Comparison of ENCODE assay signal across 8 cellular contexts in the genomic region with DNA sequence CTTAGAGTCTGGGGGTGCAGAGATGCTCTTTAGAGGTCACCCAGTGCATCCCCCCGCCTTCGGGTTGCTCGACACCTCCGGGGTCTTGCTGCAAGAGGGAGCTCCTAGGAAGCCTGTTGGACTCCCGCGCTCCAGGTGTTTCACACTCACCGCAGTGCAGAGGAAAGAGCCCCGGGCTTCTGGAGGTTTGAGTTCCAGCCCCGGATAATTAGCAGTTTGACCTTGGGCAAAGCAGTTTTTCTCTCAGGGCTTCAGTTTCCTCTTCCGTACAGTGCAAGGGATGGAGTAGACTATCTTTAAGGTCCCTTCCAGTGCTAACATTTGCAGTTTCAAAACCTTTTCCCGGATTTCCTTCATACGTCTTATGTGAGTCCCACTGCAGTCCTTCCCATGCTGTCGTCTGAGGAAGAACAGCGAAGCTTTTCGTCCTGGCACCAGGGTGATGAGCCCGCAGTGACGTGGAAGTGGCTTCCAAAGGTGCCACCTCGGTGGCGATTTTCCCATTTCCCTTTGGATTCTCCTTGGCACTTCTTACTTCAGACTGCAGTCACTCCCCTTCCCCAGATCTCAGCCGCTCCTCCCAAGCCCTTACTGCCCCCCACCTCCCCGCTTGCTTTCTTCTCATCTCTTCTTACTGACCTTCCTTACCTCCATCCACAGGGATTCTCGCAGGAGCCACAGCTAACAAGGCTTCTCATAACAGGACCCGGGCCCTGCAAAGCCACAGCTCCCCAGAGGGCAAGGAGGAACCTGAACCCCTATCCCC. TPM values are rescaled to one million over a fixed set of nuclear protein-coding genes. Genes with fewer than 3 reads are reported as not detected.
A peak's percentile ranks its signal among the peaks of the same experiment; 100 is the strongest.
DNase-seq lines count a peak whose midpoint lies in the region; ATAC-seq lines count a peak whose summit lies in the region.

No MANE protein-coding gene starts in this region.

- H3K4me1 Mint-ChIP-seq in activated CD8-positive, alpha-beta T cell treated with anti-CD3 and anti-CD28 coated beads, Interleukin-2, amount 10 ng/mL, durations not matched to agents 7 days and 5 days (ENCODE audit: low read depth) = peaks cover 41% of the 10 kb centered on the region
- peaks cover 70% of the 10 kb centered on the region for H3K4me1 Mint-ChIP-seq in stimulated activated memory B cell treated with anti-CD40 and anti-IgM and Interleukin-4, amounts not matched to agents 10 μg/mL and 1 μg/mL and 100 μg/mL, for 72 hours

- CTCF ChIA-PET in activated CD8-positive, alpha-beta T cell treated with anti-CD3 and anti-CD28 coated beads, Interleukin-2, amount 10 ng/mL, durations not matched to agents 7 days and 5 days (lab: Charles Lee) = interaction anchor here (0.6 to 7.5 kb wide), 30 partner anchors 10 to 485 kb away, joined by 3 to 158 read pairs (median 4); partner anchors contain the start of genes CATIP, CTDSP1 and GPBAR1

- peaks cover 3% of the 10 kb centered on the region for H3K4me1 ChIP-seq in iPS-15b (ENCODE audit: control insufficient read depth, insufficient read depth, low read length)

- POLR2A ChIA-PET in activated CD8-positive, alpha-beta T cell treated with anti-CD3 and anti-CD28 coated beads, Interleukin-2, amount 10 ng/mL, durations not matched to agents 7 days and 5 days (lab: Charles Lee) = interaction anchor here (0.7 to 2.9 kb wide), 13 partner anchors 12 to 385 kb away, joined by 3 to 23 read pairs (median 4); partner anchors contain the start of gene ARPC2

- intact Hi-C loops in Right ventricle myocardium superior (cut with DNase I) (loop anchor here (10.0 kb wide), 1 partner anchor 194 kb away; no protein-coding TSS in a partner anchor), left ventricle myocardium superior (cut with micrococcal nuclease) (no loop called here)

- no peaks in the 10 kb centered on the region for H3K27me3 ChIP-seq in iPS-15b (ENCODE audit: control insufficient read depth, insufficient read depth, low read length)

- peak overlapping the region; percentile 96 for H3K4me3 Mint-ChIP-seq in activated CD8-positive, alpha-beta T cell treated with anti-CD3 and anti-CD28 coated beads, Interleukin-2, amount 10 ng/mL, durations not matched to agents 7 days and 5 days
- H3K4me3 Mint-ChIP-seq in stimulated activated memory B cell treated with anti-CD40 and anti-IgM and Interleukin-4, amounts not matched to agents 10 μg/mL and 1 μg/mL and 100 μg/mL, for 72 hours = peak overlapping the region; percentile 90

- DNase-seq in Right ventricle myocardium superior = peak; percentile 42
- DNase-seq in left ventricle myocardium superior = no peak
- no peak for DNase-seq in activated CD8-positive, alpha-beta T cell treated with anti-CD3 and anti-CD28 coated beads, Interleukin-2, amount 10 ng/mL, durations not matched to agents 7 days and 5 days
- no peak for DNase-seq in mucosa of gallbladder (ENCODE audit: low spot score)
- no peak for DNase-seq in GOT3 (lab: John Stamatoyannopoulos, UW)

- no peaks in the 10 kb centered on the region for H3K9me3 Mint-ChIP-seq in activated CD8-positive, alpha-beta T cell treated with anti-CD3 and anti-CD28 coated beads, Interleukin-2, amount 10 ng/mL, durations not matched to agents 7 days and 5 days (ENCODE audit: insufficient read depth)
- H3K9me3 Mint-ChIP-seq in stimulated activated memory B cell treated with anti-CD40 and anti-IgM and Interleukin-4, amounts not matched to agents 10 μg/mL and 1 μg/mL and 100 μg/mL, for 72 hours = no peaks in the 10 kb centered on the region

- H3K9ac ChIP-seq in iPS-15b (ENCODE audit: low read depth, low read length) = peak overlapping the region; percentile 87

- peaks cover 42% of the 10 kb centered on the region for H3K36me3 Mint-ChIP-seq in activated CD8-positive, alpha-beta T cell treated with anti-CD3 and anti-CD28 coated beads, Interleukin-2, amount 10 ng/mL, durations not matched to agents 7 days and 5 days (ENCODE audit: low read depth)
- H3K36me3 Mint-ChIP-seq in stimulated activated memory B cell treated with anti-CD40 and anti-IgM and Interleukin-4, amounts not matched to agents 10 μg/mL and 1 μg/mL and 100 μg/mL, for 72 hours = peaks cover 43% of the 10 kb centered on the region

- peak overlapping the region; percentile 95 for H3K27ac Mint-ChIP-seq in activated CD8-positive, alpha-beta T cell treated with anti-CD3 and anti-CD28 coated beads, Interleukin-2, amount 10 ng/mL, durations not matched to agents 7 days and 5 days
- H3K27ac Mint-ChIP-seq in stimulated activated memory B cell treated with anti-CD40 and anti-IgM and Interleukin-4, amounts not matched to agents 10 μg/mL and 1 μg/mL and 100 μg/mL, for 72 hours = peak overlapping the region; percentile 78

- H3K4me3 ChIP-seq in iPS-15b (ENCODE audit: low read depth, low read length) = peak overlapping the region; percentile 92

- no peaks in the 10 kb centered on the region for H3K9me3 ChIP-seq in iPS-15b (ENCODE audit: control insufficient read depth, insufficient read depth, low read length)

- no peaks in the 10 kb centered on the region for H3K27me3 Mint-ChIP-seq in activated CD8-positive, alpha-beta T cell treated with anti-CD3 and anti-CD28 coated beads, Interleukin-2, amount 10 ng/mL, durations not matched to agents 7 days and 5 days (ENCODE audit: low read depth)
- no peaks in the 10 kb centered on the region for H3K27me3 Mint-ChIP-seq in stimulated activated memory B cell treated with anti-CD40 and anti-IgM and Interleukin-4, amounts not matched to agents 10 μg/mL and 1 μg/mL and 100 μg/mL, for 72 hours

- ATAC-seq in Right ventricle myocardium superior (ENCODE audit: poor library complexity) (no peak), left ventricle myocardium superior (no peak), GM18858 (IDR thresholded peaks at IDR 0.05; ENCODE audit: unreplicated experiment) (no peak)
- ATAC-seq in activated CD8-positive, alpha-beta T cell treated with anti-CD3 and anti-CD28 coated beads, Interleukin-2, amount 10 ng/mL, durations not matched to agents 7 days and 5 days = no peak
- ATAC-seq in stimulated activated memory B cell treated with anti-CD40 and anti-IgM and Interleukin-4, amounts not matched to agents 10 μg/mL and 1 μg/mL and 100 μg/mL, for 72 hours = no peak

- H3K36me3 ChIP-seq in iPS-15b (ENCODE audit: control insufficient read depth, insufficient read depth, low read length) = peaks cover 40% of the 10 kb centered on the region

RNA-seq across cellular contexts. Expression of gene PNKD, which starts 0.6 kb away (rescaled TPM):
- total RNA-seq in Right ventricle myocardium superior = 72.9 TPM
- 67.1 TPM for total RNA-seq in left ventricle myocardium superior
- total RNA-seq in activated CD8-positive, alpha-beta T cell treated with anti-CD3 and anti-CD28 coated beads, Interleukin-2, amount 10 ng/mL, durations not matched to agents 7 days and 5 days = 10 to 100 TPM; 36.7 to 37.6 TPM
- total RNA-seq in mucosa of gallbladder = 154 TPM

RNA-seq across cellular contexts. Expression of gene AAMP, which starts 1.0 kb away (rescaled TPM):
- 48.4 TPM for total RNA-seq in Right ventricle myocardium superior
- total RNA-seq in left ventricle myocardium superior = 47.7 TPM
- total RNA-seq in activated CD8-positive, alpha-beta T cell treated with anti-CD3 and anti-CD28 coated beads, Interleukin-2, amount 10 ng/mL, durations not matched to agents 7 days and 5 days = 10 to 100 TPM; 52.6 to 56.2 TPM
- total RNA-seq in mucosa of gallbladder = 114 TPM

RNA-seq across cellular contexts. Expression of gene GPBAR1, which starts 10.1 kb away (rescaled TPM):
- total RNA-seq in Right ventricle myocardium superior (1.8 TPM), left ventricle myocardium superior (0.67 TPM), mucosa of gallbladder (49.3 TPM)
- total RNA-seq in activated CD8-positive, alpha-beta T cell treated with anti-CD3 and anti-CD28 coated beads, Interleukin-2, amount 10 ng/mL, durations not matched to agents 7 days and 5 days = under 1 TPM; 0.97 TPM

RNA-seq across cellular contexts. Expression of gene TMBIM1, which starts 21.4 kb away (rescaled TPM):
- total RNA-seq in Right ventricle myocardium superior (117 TPM), left ventricle myocardium superior (109 TPM), mucosa of gallbladder (388 TPM)
- total RNA-seq in activated CD8-positive, alpha-beta T cell treated with anti-CD3 and anti-CD28 coated beads, Interleukin-2, amount 10 ng/mL, durations not matched to agents 7 days and 5 days = 10 to 100 TPM; 52.9 to 58.9 TPM

RNA-seq across cellular contexts. Expression of gene ARPC2, which starts 53.9 kb away (rescaled TPM):
- total RNA-seq in Right ventricle myocardium superior = 123 TPM
- 139 TPM for total RNA-seq in left ventricle myocardium superior
- 100 to 1,000 TPM; 821 to 844 TPM for total RNA-seq in activated CD8-positive, alpha-beta T cell treated with anti-CD3 and anti-CD28 coated beads, Interleukin-2, amount 10 ng/mL, durations not matched to agents 7 days and 5 days
- 239 TPM for total RNA-seq in mucosa of gallbladder

Comparison
In these comparisons a context has a peak if more than half of its experiments do, and no peak if none do; other contexts are left out.
1. RNA of gene GPBAR1, which starts 10.1 kb away (total RNA-seq): 49.3 TPM in mucosa of gallbladder (single experiment); 1.8 TPM in Right ventricle myocardium superior (single experiment), 0.97 TPM in activated CD8-positive, alpha-beta T cell treated with anti-CD3 and anti-CD28 coated beads, Interleukin-2, amount 10 ng/mL, durations not matched to agents 7 days and 5 days and 0.67 TPM in left ventricle myocardium superior (single experiment); every median in the first group is over 10 times any median in the second.